In genomic region chr12:113954547-113954946, GRCh38 we compare ENCODE assay signal across 6 cellular contexts.
"Had no signal": no experiment of that assay in that cellular context is flagged by ENCODE, and none has a peak within 500 bp of the region (broad histone marks: within the 10 kb centered on the region; RNA-seq: fewer than 3 reads in every experiment).

No MANE protein-coding gene starts in this region.

- H3K9me3 ChIP-seq: HAP-1 had no signal

- H3K4me3 ChIP-seq: HAP-1, K562 had no signal

- H3K27ac ChIP-seq: HL-60 had no signal

- FAIRE-seq: K562 had no signal

- H3K4me1 ChIP-seq: HAP-1 had no signal

- DNase-seq: GOT3, HFFc6, KG1 had no signal
